Comparison of ENCODE assay signal across 2 cellular contexts in the genomic region with DNA sequence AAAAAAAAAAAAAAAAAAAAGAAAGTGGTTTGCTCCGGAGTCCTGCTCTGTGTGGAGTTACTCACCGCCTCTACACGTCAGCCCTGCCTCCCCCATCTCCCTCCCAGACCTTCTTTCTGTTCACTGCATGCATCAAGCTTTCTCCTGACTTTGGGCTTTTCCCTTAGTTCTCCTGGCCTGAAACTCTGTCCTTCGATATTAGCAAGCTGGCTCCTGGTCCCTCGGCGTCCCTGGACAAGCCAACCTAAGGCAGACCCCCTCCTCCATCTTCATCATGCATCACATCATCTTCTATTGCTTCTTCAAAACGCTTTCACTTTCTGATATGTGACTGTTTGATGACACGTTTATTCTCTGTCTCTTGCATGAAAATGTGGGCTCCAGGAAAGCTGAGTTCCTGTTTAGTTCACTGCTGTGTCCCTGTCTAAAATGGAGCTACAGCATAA.
TF ChIP-seq lines count a peak whose summit lies in the region.

No MANE protein-coding gene starts in this region.

TF ChIP-seq in GM23338, 12 proteins besides CTCF, POLR2A, EP300 and RAD21 (continued from another document and continues in another):
- TF ChIP-seq, protein P1, sequence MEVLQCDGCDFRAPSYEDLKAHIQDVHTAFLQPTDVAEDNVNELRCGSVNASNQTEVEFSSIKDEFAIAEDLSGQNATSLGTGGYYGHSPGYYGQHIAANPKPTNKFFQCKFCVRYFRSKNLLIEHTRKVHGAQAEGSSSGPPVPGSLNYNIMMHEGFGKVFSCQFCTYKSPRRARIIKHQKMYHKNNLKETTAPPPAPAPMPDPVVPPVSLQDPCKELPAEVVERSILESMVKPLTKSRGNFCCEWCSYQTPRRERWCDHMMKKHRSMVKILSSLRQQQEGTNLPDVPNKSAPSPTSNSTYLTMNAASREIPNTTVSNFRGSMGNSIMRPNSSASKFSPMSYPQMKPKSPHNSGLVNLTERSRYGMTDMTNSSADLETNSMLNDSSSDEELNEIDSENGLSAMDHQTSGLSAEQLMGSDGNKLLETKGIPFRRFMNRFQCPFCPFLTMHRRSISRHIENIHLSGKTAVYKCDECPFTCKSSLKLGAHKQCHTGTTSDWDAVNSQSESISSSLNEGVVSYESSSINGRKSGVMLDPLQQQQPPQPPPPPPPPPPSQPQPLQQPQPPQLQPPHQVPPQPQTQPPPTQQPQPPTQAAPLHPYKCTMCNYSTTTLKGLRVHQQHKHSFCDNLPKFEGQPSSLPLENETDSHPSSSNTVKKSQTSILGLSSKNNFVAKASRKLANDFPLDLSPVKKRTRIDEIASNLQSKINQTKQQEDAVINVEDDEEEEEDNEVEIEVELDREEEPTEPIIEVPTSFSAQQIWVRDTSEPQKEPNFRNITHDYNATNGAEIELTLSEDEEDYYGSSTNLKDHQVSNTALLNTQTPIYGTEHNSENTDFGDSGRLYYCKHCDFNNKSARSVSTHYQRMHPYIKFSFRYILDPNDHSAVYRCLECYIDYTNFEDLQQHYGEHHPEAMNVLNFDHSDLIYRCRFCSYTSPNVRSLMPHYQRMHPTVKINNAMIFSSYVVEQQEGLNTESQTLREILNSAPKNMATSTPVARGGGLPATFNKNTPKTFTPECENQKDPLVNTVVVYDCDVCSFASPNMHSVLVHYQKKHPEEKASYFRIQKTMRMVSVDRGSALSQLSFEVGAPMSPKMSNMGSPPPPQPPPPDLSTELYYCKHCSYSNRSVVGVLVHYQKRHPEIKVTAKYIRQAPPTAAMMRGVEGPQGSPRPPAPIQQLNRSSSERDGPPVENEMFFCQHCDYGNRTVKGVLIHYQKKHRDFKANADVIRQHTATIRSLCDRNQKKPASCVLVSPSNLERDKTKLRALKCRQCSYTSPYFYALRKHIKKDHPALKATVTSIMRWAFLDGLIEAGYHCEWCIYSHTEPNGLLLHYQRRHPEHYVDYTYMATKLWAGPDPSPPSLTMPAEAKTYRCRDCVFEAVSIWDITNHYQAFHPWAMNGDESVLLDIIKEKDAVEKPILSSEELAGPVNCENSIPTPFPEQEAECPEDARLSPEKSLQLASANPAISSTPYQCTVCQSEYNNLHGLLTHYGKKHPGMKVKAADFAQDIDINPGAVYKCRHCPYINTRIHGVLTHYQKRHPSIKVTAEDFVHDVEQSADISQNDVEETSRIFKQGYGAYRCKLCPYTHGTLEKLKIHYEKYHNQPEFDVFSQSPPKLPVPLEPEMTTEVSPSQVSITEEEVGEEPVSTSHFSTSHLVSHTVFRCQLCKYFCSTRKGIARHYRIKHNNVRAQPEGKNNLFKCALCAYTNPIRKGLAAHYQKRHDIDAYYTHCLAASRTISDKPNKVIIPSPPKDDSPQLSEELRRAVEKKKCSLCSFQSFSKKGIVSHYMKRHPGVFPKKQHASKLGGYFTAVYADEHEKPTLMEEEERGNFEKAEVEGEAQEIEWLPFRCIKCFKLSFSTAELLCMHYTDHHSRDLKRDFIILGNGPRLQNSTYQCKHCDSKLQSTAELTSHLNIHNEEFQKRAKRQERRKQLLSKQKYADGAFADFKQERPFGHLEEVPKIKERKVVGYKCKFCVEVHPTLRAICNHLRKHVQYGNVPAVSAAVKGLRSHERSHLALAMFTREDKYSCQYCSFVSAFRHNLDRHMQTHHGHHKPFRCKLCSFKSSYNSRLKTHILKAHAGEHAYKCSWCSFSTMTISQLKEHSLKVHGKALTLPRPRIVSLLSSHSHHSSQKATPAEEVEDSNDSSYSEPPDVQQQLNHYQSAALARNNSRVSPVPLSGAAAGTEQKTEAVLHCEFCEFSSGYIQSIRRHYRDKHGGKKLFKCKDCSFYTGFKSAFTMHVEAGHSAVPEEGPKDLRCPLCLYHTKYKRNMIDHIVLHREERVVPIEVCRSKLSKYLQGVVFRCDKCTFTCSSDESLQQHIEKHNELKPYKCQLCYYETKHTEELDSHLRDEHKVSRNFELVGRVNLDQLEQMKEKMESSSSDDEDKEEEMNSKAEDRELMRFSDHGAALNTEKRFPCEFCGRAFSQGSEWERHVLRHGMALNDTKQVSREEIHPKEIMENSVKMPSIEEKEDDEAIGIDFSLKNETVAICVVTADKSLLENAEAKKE (CRISPR knock-in tag; IDR thresholded peaks at IDR 0.05), result no peak
- TF ChIP-seq ZNF114 (CRISPR knock-in tag; IDR thresholded peaks at IDR 0.05), result no peak
- TF ChIP-seq POLR2AphosphoS5 (IDR thresholded peaks at IDR 0.05; ENCODE audit: low read depth), result no peak
- TF ChIP-seq, protein P2, sequence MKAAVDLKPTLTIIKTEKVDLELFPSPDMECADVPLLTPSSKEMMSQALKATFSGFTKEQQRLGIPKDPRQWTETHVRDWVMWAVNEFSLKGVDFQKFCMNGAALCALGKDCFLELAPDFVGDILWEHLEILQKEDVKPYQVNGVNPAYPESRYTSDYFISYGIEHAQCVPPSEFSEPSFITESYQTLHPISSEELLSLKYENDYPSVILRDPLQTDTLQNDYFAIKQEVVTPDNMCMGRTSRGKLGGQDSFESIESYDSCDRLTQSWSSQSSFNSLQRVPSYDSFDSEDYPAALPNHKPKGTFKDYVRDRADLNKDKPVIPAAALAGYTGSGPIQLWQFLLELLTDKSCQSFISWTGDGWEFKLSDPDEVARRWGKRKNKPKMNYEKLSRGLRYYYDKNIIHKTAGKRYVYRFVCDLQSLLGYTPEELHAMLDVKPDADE (IDR thresholded peaks at IDR 0.05), result no peak
- TF ChIP-seq CREB1 (CRISPR knock-in tag; IDR thresholded peaks at IDR 0.05; ENCODE audit: low read depth), result no peak
- TF ChIP-seq, protein P3, sequence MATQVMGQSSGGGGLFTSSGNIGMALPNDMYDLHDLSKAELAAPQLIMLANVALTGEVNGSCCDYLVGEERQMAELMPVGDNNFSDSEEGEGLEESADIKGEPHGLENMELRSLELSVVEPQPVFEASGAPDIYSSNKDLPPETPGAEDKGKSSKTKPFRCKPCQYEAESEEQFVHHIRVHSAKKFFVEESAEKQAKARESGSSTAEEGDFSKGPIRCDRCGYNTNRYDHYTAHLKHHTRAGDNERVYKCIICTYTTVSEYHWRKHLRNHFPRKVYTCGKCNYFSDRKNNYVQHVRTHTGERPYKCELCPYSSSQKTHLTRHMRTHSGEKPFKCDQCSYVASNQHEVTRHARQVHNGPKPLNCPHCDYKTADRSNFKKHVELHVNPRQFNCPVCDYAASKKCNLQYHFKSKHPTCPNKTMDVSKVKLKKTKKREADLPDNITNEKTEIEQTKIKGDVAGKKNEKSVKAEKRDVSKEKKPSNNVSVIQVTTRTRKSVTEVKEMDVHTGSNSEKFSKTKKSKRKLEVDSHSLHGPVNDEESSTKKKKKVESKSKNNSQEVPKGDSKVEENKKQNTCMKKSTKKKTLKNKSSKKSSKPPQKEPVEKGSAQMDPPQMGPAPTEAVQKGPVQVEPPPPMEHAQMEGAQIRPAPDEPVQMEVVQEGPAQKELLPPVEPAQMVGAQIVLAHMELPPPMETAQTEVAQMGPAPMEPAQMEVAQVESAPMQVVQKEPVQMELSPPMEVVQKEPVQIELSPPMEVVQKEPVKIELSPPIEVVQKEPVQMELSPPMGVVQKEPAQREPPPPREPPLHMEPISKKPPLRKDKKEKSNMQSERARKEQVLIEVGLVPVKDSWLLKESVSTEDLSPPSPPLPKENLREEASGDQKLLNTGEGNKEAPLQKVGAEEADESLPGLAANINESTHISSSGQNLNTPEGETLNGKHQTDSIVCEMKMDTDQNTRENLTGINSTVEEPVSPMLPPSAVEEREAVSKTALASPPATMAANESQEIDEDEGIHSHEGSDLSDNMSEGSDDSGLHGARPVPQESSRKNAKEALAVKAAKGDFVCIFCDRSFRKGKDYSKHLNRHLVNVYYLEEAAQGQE (IDR thresholded peaks at IDR 0.05; ENCODE audit: unreplicated experiment), result no peak
- no peak for TF ChIP-seq EZH2phosphoT487 (IDR thresholded peaks at IDR 0.05; ENCODE audit: unreplicated experiment)
- no peak for TF ChIP-seq STAT1 (IDR thresholded peaks at IDR 0.05; ENCODE audit: unreplicated experiment)
- no peak for TF ChIP-seq NANOG (IDR thresholded peaks at IDR 0.05; ENCODE audit: borderline replicate concordance)
- no peak for TF ChIP-seq JUNB (IDR thresholded peaks at IDR 0.05; ENCODE audit: unreplicated experiment)

TF ChIP-seq in HepG2, 621 proteins besides CTCF, POLR2A, EP300 and RAD21:
- TF ChIP-seq, protein P2 (CRISPR knock-in tag; IDR thresholded peaks at IDR 0.05), result no peak
- TF ChIP-seq ZNF543 (CRISPR knock-in tag; IDR thresholded peaks at IDR 0.05) (no peak), TAF15 (IDR thresholded peaks at IDR 0.05; ENCODE audit: low read depth, low read length, poor library complexity, severe bottlenecking) (no peak), ZNF3 (CRISPR knock-in tag; IDR thresholded peaks at IDR 0.05) (no peak), GABPB1 (CRISPR knock-in tag; IDR thresholded peaks at IDR 0.05) (no peak), CHCHD3 (CRISPR knock-in tag; IDR thresholded peaks at IDR 0.05) (no peak), ZBTB8A (CRISPR knock-in tag; IDR thresholded peaks at IDR 0.05; ENCODE audit: borderline replicate concordance, low read depth) (no peak), ZNF274 (CRISPR knock-in tag; IDR thresholded peaks at IDR 0.05) (no peak), SRSF1 (optimal IDR thresholded peaks at IDR 0.05; ENCODE audit: low read depth, low read length) (no peak), TMF1 (CRISPR knock-in tag; IDR thresholded peaks at IDR 0.05; ENCODE audit: low read depth) (no peak), MBD4 (IDR thresholded peaks at IDR 0.05; ENCODE audit: borderline replicate concordance, low read length) (no peak)
- TF ChIP-seq, protein P4, sequence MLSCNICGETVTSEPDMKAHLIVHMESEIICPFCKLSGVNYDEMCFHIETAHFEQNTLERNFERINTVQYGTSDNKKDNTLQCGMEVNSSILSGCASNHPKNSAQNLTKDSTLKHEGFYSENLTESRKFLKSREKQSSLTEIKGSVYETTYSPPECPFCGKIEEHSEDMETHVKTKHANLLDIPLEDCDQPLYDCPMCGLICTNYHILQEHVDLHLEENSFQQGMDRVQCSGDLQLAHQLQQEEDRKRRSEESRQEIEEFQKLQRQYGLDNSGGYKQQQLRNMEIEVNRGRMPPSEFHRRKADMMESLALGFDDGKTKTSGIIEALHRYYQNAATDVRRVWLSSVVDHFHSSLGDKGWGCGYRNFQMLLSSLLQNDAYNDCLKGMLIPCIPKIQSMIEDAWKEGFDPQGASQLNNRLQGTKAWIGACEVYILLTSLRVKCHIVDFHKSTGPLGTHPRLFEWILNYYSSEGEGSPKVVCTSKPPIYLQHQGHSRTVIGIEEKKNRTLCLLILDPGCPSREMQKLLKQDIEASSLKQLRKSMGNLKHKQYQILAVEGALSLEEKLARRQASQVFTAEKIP (CRISPR knock-in tag; IDR thresholded peaks at IDR 0.05; ENCODE audit: borderline replicate concordance), result no peak
- TF ChIP-seq, protein P5, sequence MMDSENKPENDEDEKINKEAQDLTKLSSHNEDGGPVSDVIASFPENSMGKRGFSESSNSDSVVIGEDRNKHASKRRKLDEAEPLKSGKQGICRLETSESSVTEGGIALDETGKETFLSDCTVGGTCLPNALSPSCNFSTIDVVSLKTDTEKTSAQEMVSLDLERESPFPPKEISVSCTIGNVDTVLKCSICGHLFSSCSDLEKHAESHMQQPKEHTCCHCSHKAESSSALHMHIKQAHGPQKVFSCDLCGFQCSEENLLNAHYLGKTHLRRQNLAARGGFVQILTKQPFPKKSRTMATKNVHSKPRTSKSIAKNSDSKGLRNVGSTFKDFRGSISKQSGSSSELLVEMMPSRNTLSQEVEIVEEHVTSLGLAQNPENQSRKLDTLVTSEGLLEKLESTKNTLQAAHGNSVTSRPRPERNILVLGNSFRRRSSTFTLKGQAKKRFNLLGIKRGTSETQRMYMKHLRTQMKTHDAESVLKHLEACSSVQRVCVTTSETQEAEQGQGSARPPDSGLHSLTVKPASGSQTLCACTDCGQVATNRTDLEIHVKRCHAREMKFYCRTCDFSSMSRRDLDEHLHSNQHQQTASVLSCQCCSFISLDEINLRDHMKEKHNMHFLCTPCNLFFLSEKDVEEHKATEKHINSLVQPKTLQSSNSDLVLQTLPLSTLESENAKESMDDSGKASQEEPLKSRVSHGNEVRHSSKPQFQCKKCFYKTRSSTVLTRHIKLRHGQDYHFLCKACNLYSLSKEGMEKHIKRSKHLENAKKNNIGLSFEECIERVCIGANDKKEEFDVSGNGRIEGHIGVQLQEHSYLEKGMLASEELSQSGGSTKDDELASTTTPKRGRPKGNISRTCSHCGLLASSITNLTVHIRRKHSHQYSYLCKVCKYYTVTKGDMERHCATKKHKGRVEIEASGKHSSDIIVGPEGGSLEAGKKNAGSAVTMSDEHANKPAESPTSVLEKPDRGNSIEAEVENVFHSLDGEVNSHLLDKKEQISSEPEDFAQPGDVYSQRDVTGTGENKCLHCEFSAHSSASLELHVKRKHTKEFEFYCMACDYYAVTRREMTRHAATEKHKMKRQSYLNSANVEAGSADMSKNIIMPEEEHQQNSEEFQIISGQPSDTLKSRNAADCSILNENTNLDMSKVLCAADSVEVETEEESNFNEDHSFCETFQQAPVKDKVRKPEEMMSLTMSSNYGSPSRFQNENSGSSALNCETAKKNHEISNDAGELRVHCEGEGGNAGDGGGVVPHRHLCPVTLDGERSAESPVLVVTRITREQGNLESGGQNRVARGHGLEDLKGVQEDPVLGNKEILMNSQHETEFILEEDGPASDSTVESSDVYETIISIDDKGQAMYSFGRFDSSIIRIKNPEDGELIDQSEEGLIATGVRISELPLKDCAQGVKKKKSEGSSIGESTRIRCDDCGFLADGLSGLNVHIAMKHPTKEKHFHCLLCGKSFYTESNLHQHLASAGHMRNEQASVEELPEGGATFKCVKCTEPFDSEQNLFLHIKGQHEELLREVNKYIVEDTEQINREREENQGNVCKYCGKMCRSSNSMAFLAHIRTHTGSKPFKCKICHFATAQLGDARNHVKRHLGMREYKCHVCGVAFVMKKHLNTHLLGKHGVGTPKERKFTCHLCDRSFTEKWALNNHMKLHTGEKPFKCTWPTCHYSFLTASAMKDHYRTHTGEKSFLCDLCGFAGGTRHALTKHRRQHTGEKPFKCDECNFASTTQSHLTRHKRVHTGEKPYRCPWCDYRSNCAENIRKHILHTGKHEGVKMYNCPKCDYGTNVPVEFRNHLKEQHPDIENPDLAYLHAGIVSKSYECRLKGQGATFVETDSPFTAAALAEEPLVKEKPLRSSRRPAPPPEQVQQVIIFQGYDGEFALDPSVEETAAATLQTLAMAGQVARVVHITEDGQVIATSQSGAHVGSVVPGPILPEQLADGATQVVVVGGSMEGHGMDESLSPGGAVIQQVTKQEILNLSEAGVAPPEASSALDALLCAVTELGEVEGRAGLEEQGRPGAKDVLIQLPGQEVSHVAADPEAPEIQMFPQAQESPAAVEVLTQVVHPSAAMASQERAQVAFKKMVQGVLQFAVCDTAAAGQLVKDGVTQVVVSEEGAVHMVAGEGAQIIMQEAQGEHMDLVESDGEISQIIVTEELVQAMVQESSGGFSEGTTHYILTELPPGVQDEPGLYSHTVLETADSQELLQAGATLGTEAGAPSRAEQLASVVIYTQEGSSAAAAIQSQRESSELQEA (CRISPR knock-in tag; IDR thresholded peaks at IDR 0.05; ENCODE audit: not compliant biosample characterization), result no peak
